Comparison of ENCODE assay signal across 11 cellular contexts in genomic region chr5:37834542-37835399, GRCh38. TPM values are rescaled to one million over a fixed set of nuclear protein-coding genes. Genes with fewer than 3 reads are reported as not detected.
DNase-seq lines count a peak whose midpoint lies in the region; ATAC-seq and TF ChIP-seq lines count a peak whose summit lies in the region.
"Had no signal": no experiment of that assay in that cellular context is flagged by ENCODE, and none has a peak within 500 bp of the region (broad histone marks: within the 10 kb centered on the region; RNA-seq: fewer than 3 reads in every experiment).

No MANE protein-coding gene starts in this region.

- H3F3A ChIP-seq in neural cell (ENCODE audit: insufficient read depth, low read length, poor library complexity, severe bottlenecking): no peaks in the 10 kb centered on the region

- ATAC-seq in IMR-90 (ENCODE audit: low read depth) (no peak), GM19035 (IDR thresholded peaks at IDR 0.05; ENCODE audit: unreplicated experiment) (no peak)

- H2AFZ ChIP-seq in IMR-90 (replicated peaks; ENCODE audit: low read length, poor library complexity): peak overlapping the region; percentile 33
- H2AFZ ChIP-seq in neural cell (ENCODE audit: low read depth, low read length): no peak overlapping the region

- no peak overlapping the region for H2BK20ac ChIP-seq in IMR-90 (ENCODE audit: low read depth, low read length)

- TF ChIP-seq EP300 in neural cell (conservative IDR thresholded peaks at IDR 0.05; ENCODE audit: poor library complexity, severe bottlenecking): no peak

- no peak overlapping the region for H3K27ac Mint-ChIP-seq in endodermal cell

- BruUV-seq in IMR-90 (replicated peaks; lab: Mats Ljungman, UMichigan): no TSS peak

- 0 out of 4 replicates have a peak, but pooled peaks cover 0 to 5% of the 10 kb centered on the region in 2 experiments for H3K79me1 ChIP-seq in IMR-90 (ENCODE audit: low read depth in 1 of 2, low read length in 2 of 2)

- H3K14ac ChIP-seq in IMR-90 (replicated peaks; ENCODE audit: low read depth, low read length): no peak overlapping the region

- no peak overlapping the region for H4K91ac ChIP-seq in IMR-90 (ENCODE audit: insufficient read depth, low read depth, low read length)

- H3K36me3 Mint-ChIP-seq in endodermal cell (ENCODE audit: low read depth): no peaks in the 10 kb centered on the region

- H2BK15ac ChIP-seq in IMR-90 (ENCODE audit: low read depth, low read length): no peak overlapping the region; the same call in 2 of the 3 replicates

- no peaks in the 10 kb centered on the region for H3K9me3 Mint-ChIP-seq in endodermal cell

- no peak overlapping the region; the same call in 1 of the 2 replicates for H3K4me2 ChIP-seq in IMR-90 (ENCODE audit: low read depth, low read length)
- H3K4me2 ChIP-seq in neural cell (ENCODE audit: low read length): peak overlapping the region; percentile 24
- H3K4me2 ChIP-seq: BLaER1 treated with 17β-estradiol and CSF1 and Interleukin-3, amounts not matched to agents 10 nM and 100 nM had no signal

- no peak overlapping the region for H3K23ac ChIP-seq in IMR-90 (ENCODE audit: low read depth, low read length)

- H3K27me3 Mint-ChIP-seq in endodermal cell (ENCODE audit: insufficient read depth): peaks cover 76% of the 10 kb centered on the region

- H3K4me3 Mint-ChIP-seq in endodermal cell: peak overlapping the region; percentile 54

- no peaks in the 10 kb centered on the region for H3K36me3 ChIP-seq in IMR-90 (ENCODE audit: control insufficient read depth, insufficient read depth, low read length)
- H3K36me3 ChIP-seq in endodermal cell (ENCODE audit: control insufficient read depth, insufficient read depth, low read length): no peaks in the 10 kb centered on the region
- H3K36me3 ChIP-seq in neural cell (ENCODE audit: insufficient read depth, low read length): no peaks in the 10 kb centered on the region
- H3K36me3 ChIP-seq: BLaER1 treated with 17β-estradiol and CSF1 and Interleukin-3, amounts not matched to agents 10 nM and 100 nM had no signal

- TF ChIP-seq CTCF in IMR-90 (conservative IDR thresholded peaks at IDR 0.05; ENCODE audit: low read depth, low read length): no peak
- TF ChIP-seq CTCF in endodermal cell (conservative IDR thresholded peaks at IDR 0.05): peak; percentile 41
- no peak for TF ChIP-seq CTCF in neural cell (IDR thresholded peaks at IDR 0.05; ENCODE audit: poor library complexity, severe bottlenecking)

- WGBS in IMR-90 (ENCODE audit: extremely low coverage in 2 of 2, insufficient read length in 1 of 2), 2 experiments: 25% methylated on average over 22 of the region's 65 CpGs; no CpG with 5 or more reads in 1 of the 2 experiments
- WGBS in endodermal cell (ENCODE audit: insufficient coverage in 1 of 2, insufficient read length in 1 of 2), 2 experiments: 17 to 22% methylated on average over 15 to 65 of the region's 65 CpGs

- no peak for TF ChIP-seq RAD21 in IMR-90 (IDR thresholded peaks at IDR 0.05; ENCODE audit: low read length)
- no peak for TF ChIP-seq RAD21 in neural cell (conservative IDR thresholded peaks at IDR 0.05)

- H2AK9ac ChIP-seq in IMR-90 (replicated peaks; ENCODE audit: low read depth, low read length, poor library complexity): no peak overlapping the region

- CTCF ChIA-PET in IMR-90 (lab: Yijun Ruan, JAX): no interaction called here

- dilution Hi-C loops in IMR-90 (cut with HindIII; ENCODE audit: low sequenced_read_pairs, unreplicated experiment): no loop called here

- H2BK120ac ChIP-seq in IMR-90 (ENCODE audit: low read depth, low read length): peak overlapping the region; percentile 17; the same call in 1 of the 2 replicates

- peaks cover 24% of the 10 kb centered on the region for H3K4me1 Mint-ChIP-seq in endodermal cell

- intact Hi-C loops in IMR-90 (cut with micrococcal nuclease): loop anchor here (5.0 to 10.0 kb wide), 3 partner anchors 62 to 220 kb away; no protein-coding TSS in a partner anchor

- no peak overlapping the region for H4K8ac ChIP-seq in IMR-90 (ENCODE audit: low read depth in 2 of 2, low read length in 2 of 2)

- no peak overlapping the region; the same call in 1 of the 2 replicates for H4K5ac ChIP-seq in IMR-90 (ENCODE audit: low read depth, low read length)

- in situ Hi-C loops in IMR-90 (cut with MboI; ENCODE audit: low sequenced_read_pairs): loop anchor here (5.0 kb wide), 1 partner anchor 358 kb away; no protein-coding TSS in a partner anchor

- H3K4me3 ChIP-seq in IMR-90 (ENCODE audit: insufficient read depth, low read depth, low read length) (no peak overlapping the region), endodermal cell (ENCODE audit: low read length) (peak overlapping the region; percentile 56), neural cell (ENCODE audit: low read length) (peak overlapping the region; percentile 65)
- H3K4me3 ChIP-seq: BLaER1 treated with 17β-estradiol and CSF1 and Interleukin-3, amounts not matched to agents 10 nM and 100 nM had no signal

- no peak for TF ChIP-seq POLR2A in IMR-90 (IDR thresholded peaks at IDR 0.05; ENCODE audit: low read depth, low read length)

- peaks cover 4% of the 10 kb centered on the region; the same call in 1 of the 2 replicates for H3K9me1 ChIP-seq in IMR-90 (ENCODE audit: insufficient read depth, low read length)

- POLR2A ChIA-PET in IMR-90 (lab: Charles Lee; ENCODE audit: unreplicated experiment): no interaction called here

- peaks cover 16% of the 10 kb centered on the region; the same call in 1 of the 2 replicates for H3K27me3 ChIP-seq in IMR-90 (ENCODE audit: control insufficient read depth, insufficient read depth, low read length)
- H3K27me3 ChIP-seq in endodermal cell (ENCODE audit: control insufficient read depth, insufficient read depth, low read length, poor library complexity, severe bottlenecking): peaks cover 84% of the 10 kb centered on the region
- H3K27me3 ChIP-seq in neural cell (ENCODE audit: insufficient read depth, low read depth, low read length): peaks cover 80% of the 10 kb centered on the region

- H4K20me1 ChIP-seq in IMR-90 (ENCODE audit: insufficient read depth, low read length) (peaks cover 9% of the 10 kb centered on the region; the same call in 1 of the 2 replicates), neural cell (ENCODE audit: insufficient read depth) (no peaks in the 10 kb centered on the region)
- H4K20me1 ChIP-seq: BLaER1 treated with 17β-estradiol and CSF1 and Interleukin-3, amounts not matched to agents 10 nM and 100 nM had no signal

- H2AK5ac ChIP-seq in IMR-90 (ENCODE audit: low read depth, low read length): no peak overlapping the region

- H3K18ac ChIP-seq in IMR-90 (ENCODE audit: low read depth, low read length): no peak overlapping the region

- DNase-seq in 8988T: peak; percentile 61
- DNase-seq in IMR-90: no peak
- peak; percentile 84 for DNase-seq in endodermal cell
- DNase-seq in GM03348 (ENCODE audit: low spot score): no peak
- DNase-seq in activated CD8-positive, alpha-beta memory T cell treated with anti-CD3 and anti-CD28 coated beads for 24 hours: no peak
- no peak for DNase-seq in H4 (ENCODE audit: low spot score)
- DNase-seq: activated effector memory CD4-positive, alpha-beta T cell treated with Interleukin-2 at 50 U/mL for 16 hours; effector CD8-positive, alpha-beta T cell had no signal

- no peak overlapping the region for H2BK5ac ChIP-seq in IMR-90 (ENCODE audit: low read depth, low read length, poor library complexity, severe bottlenecking)

- H3K27ac ChIP-seq in IMR-90 (ENCODE audit: insufficient read depth, low read length) (no peak overlapping the region), endodermal cell (ENCODE audit: low read depth, low read length) (no peak overlapping the region), neural cell (ENCODE audit: low read length) (no peak overlapping the region)
- H3K27ac ChIP-seq: BLaER1 treated with 17β-estradiol and CSF1 and Interleukin-3, amounts not matched to agents 10 nM and 100 nM had no signal

- no peak overlapping the region for H3K9ac ChIP-seq in IMR-90 (ENCODE audit: low read depth, low read length)
- H3K9ac ChIP-seq in endodermal cell (ENCODE audit: extremely low read depth, low read length, poor library complexity, severe bottlenecking): no peak overlapping the region
- H3K9ac ChIP-seq in neural cell (ENCODE audit: low read length): no peak overlapping the region
- H3K9ac ChIP-seq: BLaER1 treated with 17β-estradiol and CSF1 and Interleukin-3, amounts not matched to agents 10 nM and 100 nM had no signal

- no peak overlapping the region for H3K4ac ChIP-seq in IMR-90 (ENCODE audit: low read depth, low read length)

- peaks cover 6% of the 10 kb centered on the region; the same call in 1 of the 2 replicates for H3K4me1 ChIP-seq in IMR-90 (ENCODE audit: control insufficient read depth, insufficient read depth, low read length)
- H3K4me1 ChIP-seq in endodermal cell (ENCODE audit: control insufficient read depth, insufficient read depth, low read length): peaks cover 4% of the 10 kb centered on the region

- no peaks in the 10 kb centered on the region for H3K9me2 ChIP-seq in neural cell (ENCODE audit: insufficient read depth, low read length)

- H3K9me3 ChIP-seq in IMR-90 (ENCODE audit: control insufficient read depth, insufficient read depth, low read length): no peaks in the 10 kb centered on the region
- no peaks in the 10 kb centered on the region for H3K9me3 ChIP-seq in endodermal cell (ENCODE audit: control insufficient read depth, low read length)
- no peaks in the 10 kb centered on the region for H3K9me3 ChIP-seq in neural cell (ENCODE audit: low read length)

- no peaks in the 10 kb centered on the region for H3K79me2 ChIP-seq in neural cell (replicated peaks; ENCODE audit: insufficient read depth, low read length)

- no peak overlapping the region for H3K56ac ChIP-seq in IMR-90 (ENCODE audit: extremely low read depth, insufficient read depth, low read length)

TF ChIP-seq in IMR-90, 13 proteins besides CTCF, POLR2A, EP300 and RAD21 (continues in another document):
- TF ChIP-seq CEBPB (IDR thresholded peaks at IDR 0.05; ENCODE audit: low read depth, low read length): no peak
- no peak for TF ChIP-seq MAZ (IDR thresholded peaks at IDR 0.05; ENCODE audit: borderline replicate concordance, low read depth, low read length)
- no peak for TF ChIP-seq RCOR1 (IDR thresholded peaks at IDR 0.05; ENCODE audit: insufficient replicate concordance, low read length)

TF ChIP-seq in neural cell, 6 proteins besides CTCF, POLR2A, EP300 and RAD21 (continues in another document):
- TF ChIP-seq EZH2 (IDR thresholded peaks at IDR 0.05; ENCODE audit: borderline replicate concordance, insufficient read depth, low read length, poor library complexity, severe bottlenecking): no peak

RNA-seq across cellular contexts. Expression of gene GDNF, which starts 5.1 kb away (rescaled TPM):
- total RNA-seq in IMR-90 (2012; rRNA removed): 0.18 and 0.28 TPM in 2 replicates
- polyA plus RNA-seq in IMR-90 (2012; rRNA removed): 0.82 and 0.85 TPM in 2 replicates
- 0.35 and 0.68 TPM in 2 replicates for polyA plus RNA-seq in IMR-90 (2012; cell fraction: cytosol; rRNA removed)
- 1.6 and 3.3 TPM in 2 replicates for polyA plus RNA-seq in IMR-90 (2012; cell fraction: nucleus; rRNA removed; ENCODE audit: low replicate concordance)
- 1 to 10 TPM in 1 of 2 donors, under 1 TPM in 1; 0.58 to 2.4 TPM for total RNA-seq in endodermal cell
- 1.1 TPM for polyA plus RNA-seq in endodermal cell (2013, experiment 1 of 2)
- 0.58 TPM for polyA plus RNA-seq in endodermal cell (2013, experiment 2 of 2)
- not detected in 2 replicates for polyA plus RNA-seq in neural cell
- polyA minus RNA-seq in neural cell: 0.24 TPM in 1 of 2 replicates, not detected in the other
- not detected in 2 replicates for total RNA-seq in H4 (2014; rRNA removed; shearing (Covaris generic))

Comparison
In these comparisons a context has a peak if more than half of its experiments do, and no peak if none do; other contexts are left out.
1. DNase-seq: peak in 8988T (single experiment) and endodermal cell (single experiment); none in IMR-90 (single experiment), GM03348 (single experiment), activated CD8-positive, alpha-beta memory T cell treated with anti-CD3 and anti-CD28 coated beads for 24 hours (single experiment) and H4 (single experiment).